23 cellular contexts compared by ENCODE assay signal in genomic region chr7:16874061-16874460, GRCh38. TPM values are rescaled to one million over a fixed set of nuclear protein-coding genes. Genes with fewer than 3 reads are reported as not detected.
DNase-seq lines count a peak whose midpoint lies in the region; TF ChIP-seq lines count a peak whose summit lies in the region.
"Had no signal": no experiment of that assay in that cellular context is flagged by ENCODE, and none has a peak within 500 bp of the region (broad histone marks: within the 10 kb centered on the region; RNA-seq: fewer than 3 reads in every experiment).

No MANE protein-coding gene starts in this region.

- H3K36me3 ChIP-seq in adipocyte (ENCODE audit: control insufficient read depth, insufficient read depth, low read length, severe bottlenecking) (no peaks in the 10 kb centered on the region), Peyer's patch (peaks cover 0 to 32% (median 0%) of the 10 kb centered on the region in 3 donors), neural progenitor cell (no peaks in the 10 kb centered on the region)

- H3K9ac ChIP-seq in adipocyte (ENCODE audit: low read length): no peak overlapping the region
- H3K9ac ChIP-seq in neural progenitor cell: no peak overlapping the region

- H4K20me1 ChIP-seq in neural progenitor cell (ENCODE audit: low read depth): no peaks in the 10 kb centered on the region

- TF ChIP-seq CTCF in fibroblast of mammary gland (conservative IDR thresholded peaks at IDR 0.05; ENCODE audit: control insufficient read depth, insufficient read depth, low read depth, low read length): no peak
- TF ChIP-seq CTCF in Peyer's patch (IDR thresholded peaks at IDR 0.05): no peak
- no peak for TF ChIP-seq CTCF in neural progenitor cell (IDR thresholded peaks at IDR 0.05)

- H3K27me3 Mint-ChIP-seq in neural progenitor cell (ENCODE audit: insufficient read depth, low read depth): no peaks in the 10 kb centered on the region

- H3K9me3 ChIP-seq in adipocyte (ENCODE audit: control insufficient read depth, low read length) (peaks cover 8% of the 10 kb centered on the region), Peyer's patch (no peaks in the 10 kb centered on the region), neural progenitor cell (ENCODE audit: low read depth) (no peaks in the 10 kb centered on the region)

- no peaks in the 10 kb centered on the region for H3K79me2 ChIP-seq in neural progenitor cell (ENCODE audit: low read depth)

- no peaks in the 10 kb centered on the region for H3K4me1 ChIP-seq in adipocyte (ENCODE audit: control insufficient read depth, insufficient read depth, low read length)
- no peaks in the 10 kb centered on the region for H3K4me1 ChIP-seq in Peyer's patch
- no peaks in the 10 kb centered on the region for H3K4me1 ChIP-seq in neural progenitor cell
- H3K4me1 ChIP-seq: A549 had no signal

- no peaks in the 10 kb centered on the region for H3K36me3 Mint-ChIP-seq in neural progenitor cell
- H3K36me3 Mint-ChIP-seq: CD4-positive, alpha-beta memory T cell had no signal

- H3K4me2 ChIP-seq in neural progenitor cell: no peak overlapping the region
- H3K4me2 ChIP-seq: A549 had no signal

- H3K27me3 ChIP-seq in adipocyte (replicated peaks; ENCODE audit: control insufficient read depth, insufficient read depth, low read length) (no peaks in the 10 kb centered on the region), Peyer's patch (no peaks in the 10 kb centered on the region), neural progenitor cell (no peaks in the 10 kb centered on the region)

- H3K4me3 ChIP-seq in adipocyte (ENCODE audit: low read length): no peak overlapping the region
- no peak overlapping the region for H3K4me3 ChIP-seq in fibroblast of mammary gland (ENCODE audit: control insufficient read depth, low read depth, low read length)
- H3K4me3 ChIP-seq in Peyer's patch: no peak overlapping the region
- H3K4me3 ChIP-seq in neural progenitor cell: no peak overlapping the region
- H3K4me3 ChIP-seq: A549, GM12878 had no signal

- no peak overlapping the region for H3K4me3 Mint-ChIP-seq in neural progenitor cell
- H3K4me3 Mint-ChIP-seq: CD4-positive, alpha-beta memory T cell had no signal

- H3K4me1 Mint-ChIP-seq in neural progenitor cell: no peaks in the 10 kb centered on the region
- H3K4me1 Mint-ChIP-seq: CD4-positive, alpha-beta memory T cell had no signal

- DNase-seq in EH (ENCODE audit: low read depth) (peak; percentile 19), adipocyte (ENCODE audit: low read depth) (peak; percentile 52), fibroblast of mammary gland (ENCODE audit: low read depth) (peak; percentile 1), fibroblast of the conjunctiva (ENCODE audit: low read depth) (peak; percentile 12), NCI-H1092 (lab: John Stamatoyannopoulos, UW) (no peak), Peyer's patch (no peak), neural progenitor cell (ENCODE audit: low spot score) (no peak), DMS53 treated with DMSO at 0.1 percent for 48 hours (lab: John Stamatoyannopoulos, UW; ENCODE audit: unreplicated experiment) (no peak)
- DNase-seq: 8988T; ACHN; C1 segment of cervical spinal cord; Calu3; CD4-positive, alpha-beta memory T cell; COR-L47; DMS53; DND-41; EL; GDM1; GOT3; H7; HCEC 1CT had no signal

- H3K27ac Mint-ChIP-seq in neural progenitor cell: no peak overlapping the region
- H3K27ac Mint-ChIP-seq: CD4-positive, alpha-beta memory T cell had no signal

- H3K27ac ChIP-seq in Peyer's patch (no peak overlapping the region), neural progenitor cell (no peak overlapping the region)
- H3K27ac ChIP-seq: A549 had no signal

- H2AFZ ChIP-seq in neural progenitor cell (replicated peaks): no peak overlapping the region

- no peaks in the 10 kb centered on the region for H3K9me3 Mint-ChIP-seq in neural progenitor cell

- no peaks in the 10 kb centered on the region for H3F3A ChIP-seq in neural progenitor cell (ENCODE audit: low read depth)

- TF ChIP-seq POLR2A in Peyer's patch (IDR thresholded peaks at IDR 0.05): no peak

RNA-seq across cellular contexts. Expression of gene AGR3, which starts 7.7 kb away (rescaled TPM):
- total RNA-seq in Peyer's patch (100 to 1,000 TPM in 3 of 4 donors, 10 to 100 TPM in 1; 24.8 to 241 (median 178) TPM), neural progenitor cell (ENCODE audit: low replicate concordance) (not detected in 2 replicates)
- total RNA-seq: CD4-positive, alpha-beta memory T cell; GM12878; H7 had no signal

Comparison
In these comparisons a context has a peak if more than half of its experiments do, and no peak if none do; other contexts are left out.
1. DNase-seq: peak in EH (single experiment), adipocyte (single experiment), fibroblast of mammary gland (single experiment) and fibroblast of the conjunctiva (single experiment); none in NCI-H1092 (single experiment), Peyer's patch (0 of 3), neural progenitor cell (single experiment) and DMS53 treated with DMSO at 0.1 percent for 48 hours (single experiment).
2. RNA of gene AGR3, which starts 7.7 kb away (total RNA-seq): 24.8 to 241 TPM in Peyer's patch; not detected in neural progenitor cell; every median in the first group is over 10 times any median in the second.